8 cellular contexts compared by ENCODE assay signal in genomic region chr7:90244909-90245841, GRCh38. TPM values are rescaled to one million over a fixed set of nuclear protein-coding genes. Genes with fewer than 3 reads are reported as not detected.
A peak's percentile ranks its signal among the peaks of the same experiment; 100 is the strongest.
DNase-seq lines count a peak whose midpoint lies in the region; ATAC-seq and TF ChIP-seq lines count a peak whose summit lies in the region.

A gene with protein sequence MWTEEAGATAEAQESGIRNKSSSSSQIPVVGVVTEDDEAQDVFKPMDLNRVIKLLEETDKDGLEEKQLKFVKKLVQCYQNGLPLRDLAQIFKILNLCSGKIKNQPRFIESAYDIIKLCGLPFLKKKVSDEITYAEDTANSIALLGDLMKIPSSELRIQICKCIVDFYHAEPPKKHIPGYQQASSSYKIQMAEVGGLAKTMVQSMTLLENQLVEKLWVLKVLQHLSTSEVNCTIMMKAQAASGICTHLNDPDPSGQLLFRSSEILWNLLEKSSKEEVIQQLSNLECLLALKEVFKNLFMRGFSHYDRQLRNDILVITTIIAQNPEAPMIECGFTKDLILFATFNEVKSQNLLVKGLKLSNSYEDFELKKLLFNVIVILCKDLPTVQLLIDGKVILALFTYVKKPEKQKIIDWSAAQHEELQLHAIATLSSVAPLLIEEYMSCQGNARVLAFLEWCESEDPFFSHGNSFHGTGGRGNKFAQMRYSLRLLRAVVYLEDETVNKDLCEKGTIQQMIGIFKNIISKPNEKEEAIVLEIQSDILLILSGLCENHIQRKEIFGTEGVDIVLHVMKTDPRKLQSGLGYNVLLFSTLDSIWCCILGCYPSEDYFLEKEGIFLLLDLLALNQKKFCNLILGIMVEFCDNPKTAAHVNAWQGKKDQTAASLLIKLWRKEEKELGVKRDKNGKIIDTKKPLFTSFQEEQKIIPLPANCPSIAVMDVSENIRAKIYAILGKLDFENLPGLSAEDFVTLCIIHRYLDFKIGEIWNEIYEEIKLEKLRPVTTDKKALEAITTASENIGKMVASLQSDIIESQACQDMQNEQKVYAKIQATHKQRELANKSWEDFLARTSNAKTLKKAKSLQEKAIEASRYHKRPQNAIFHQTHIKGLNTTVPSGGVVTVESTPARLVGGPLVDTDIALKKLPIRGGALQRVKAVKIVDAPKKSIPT (plus strand): TSS chr7:90245174. CDS start chr7:90245425, 251 bp downstream.

- H3K9me3 ChIP-seq in aorta (ENCODE audit: control insufficient read depth, low read length) = no peaks in the 10 kb centered on the region

- no peaks in the 10 kb centered on the region for H3K27me3 ChIP-seq in aorta (ENCODE audit: control insufficient read depth in 1 of 2, insufficient read depth in 2 of 2, low read length in 1 of 2)

- H3K4me3 ChIP-seq in astrocyte of the cerebellum (ENCODE audit: low read depth, low read length) = peak within 1 kb of the TSS; percentile 80
- H3K4me3 ChIP-seq in aorta (ENCODE audit: low read length in 2 of 2) = peak within 1 kb of the TSS; percentile 71

- 0 to 1% methylated on average over 59 of the region's 59 CpGs for WGBS in aorta, 2 donors

- intact Hi-C loops in aorta (cut with DNase I) = loop anchor here in 1 of 2 donors (5.0 kb wide), 1 partner anchor 33 kb away; the partner anchor contains the start of gene STEAP2

- peaks cover 0 to 3% of the 10 kb centered on the region in 2 donors for H3K4me1 ChIP-seq in aorta (ENCODE audit: control insufficient read depth in 1 of 2, insufficient read depth in 2 of 2, low read length in 2 of 2)

- ATAC-seq in GM18502 (IDR thresholded peaks at IDR 0.05; ENCODE audit: poor library complexity, unreplicated experiment) (peak; percentile 95), HG02840 (IDR thresholded peaks at IDR 0.05; ENCODE audit: low FRiP score, unreplicated experiment) (peak; percentile 93), aorta (ENCODE audit: low FRiP score) (peak; percentile 98)

- peak; percentile 31 for TF ChIP-seq CTCF in astrocyte of the cerebellum (IDR thresholded peaks at IDR 0.05; ENCODE audit: low read depth, low read length, missing control alignments)

- in situ Hi-C loops in astrocyte of the cerebellum (cut with HindIII; ENCODE audit: low sequenced_read_pairs) = no loop called here

- no peak within 1 kb of the TSS for H3K27ac ChIP-seq in aorta (ENCODE audit: low read depth in 1 of 2, low read length in 2 of 2)

- peak; percentile 55 for DNase-seq in NCI-H1694 (lab: John Stamatoyannopoulos, UW)
- DNase-seq in T-helper 9 cell = peak; percentile 79
- DNase-seq in astrocyte of the cerebellum (ENCODE audit: low read depth) = peak; percentile 57
- peak; percentile 72 to 86 for DNase-seq in hippocampal formation (lab: John Stamatoyannopoulos, UW)
- peak; percentile 99 for DNase-seq in retina
- DNase-seq in aorta = peak; percentile 94 to 97

- H3K36me3 ChIP-seq in aorta (ENCODE audit: control insufficient read depth in 1 of 2, insufficient read depth in 2 of 2, low read length in 1 of 2) = no peaks in the 10 kb centered on the region

RNA-seq across cellular contexts. Expression of the gene that starts here (rescaled TPM):
- total RNA-seq in aorta = 10 to 100 TPM; 11.4 to 15.8 TPM
- polyA plus RNA-seq in aorta = 10 to 100 TPM in 1 of 2 donors, 1 to 10 TPM in 1; 1.8 to 18.7 TPM
